21 cellular contexts compared by ENCODE assay signal in the genomic region with DNA sequence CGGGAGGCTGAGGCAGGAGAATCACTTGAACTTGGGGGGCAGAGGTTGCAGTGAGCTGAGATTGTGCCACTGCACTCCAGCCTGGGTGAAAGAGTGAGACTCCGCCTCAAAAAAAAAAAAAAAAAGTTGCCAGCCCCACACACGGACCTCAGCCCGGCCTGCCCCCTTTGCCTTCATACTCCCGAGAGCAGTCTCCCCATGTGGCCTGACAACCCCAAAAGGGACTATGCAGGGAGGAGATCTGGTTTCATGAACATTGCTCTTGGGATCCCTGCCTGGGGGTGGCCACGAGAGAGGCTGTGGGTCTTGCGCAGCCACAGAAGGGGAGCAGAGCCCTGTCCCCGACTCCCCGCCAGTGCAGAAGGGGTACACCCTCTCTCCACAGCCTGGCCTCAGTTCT.
"Had no signal": no experiment of that assay in that cellular context is flagged by ENCODE, and none has a peak within 500 bp of the region (broad histone marks: within the 10 kb centered on the region; RNA-seq: fewer than 3 reads in every experiment).

No MANE protein-coding gene starts in this region.

- H3K27ac ChIP-seq: SJSA1, SK-N-MC had no signal

- H3K9me3 ChIP-seq: SJSA1 had no signal

- H3K27me3 ChIP-seq: SJSA1 had no signal

- FAIRE-seq: RCC 7860 had no signal

- DNase-seq: KBM-7, MV-4-11, NCI-H1048, NCI-H1105, NCI-H1436 treated with DMSO at 0.1 percent for 48 hours, NCI-H1694 treated with DMSO at 0.1 percent for 48 hours, NCI-H1930, NCI-H2081, NCI-H2171, NCI-H226, NCI-H446, NCI-H510A, NCI-H526, NCI-H774, Right ventricle myocardium superior, RPMI8226, SIG-M5 had no signal

- H3K36me3 ChIP-seq: SJSA1 had no signal

- H3K4me3 ChIP-seq: SJSA1, SK-N-MC had no signal

- H3K27me3 Mint-ChIP-seq: IgD-negative memory B cell had no signal
